In genomic region chr10:8050561-8051108, GRCh38 we compare ENCODE assay signal across 1 cellular context.
TF ChIP-seq lines count a peak whose summit lies in the region.

No MANE protein-coding gene starts in this region.

TF ChIP-seq in HepG2, 621 proteins besides CTCF, POLR2A, EP300 and RAD21 (continued from another document):
- TF ChIP-seq UBTF (CRISPR knock-in tag; IDR thresholded peaks at IDR 0.05) (peak; percentile 84), ZNF264 (CRISPR knock-in tag; IDR thresholded peaks at IDR 0.05) (peak; percentile 89), KDM4B (CRISPR knock-in tag; IDR thresholded peaks at IDR 0.05) (0 out of 2 replicates have a peak, but pooled peaks have one; percentile 24), PHF21A (CRISPR knock-in tag; IDR thresholded peaks at IDR 0.05) (peak; percentile 88), ZBED4 (CRISPR knock-in tag; IDR thresholded peaks at IDR 0.05; ENCODE audit: borderline replicate concordance) (peak; percentile 75; the same call in 1 of the 2 replicates), BCL3 (CRISPR knock-in tag; IDR thresholded peaks at IDR 0.05) (0 out of 2 replicates have a peak, but pooled peaks have one; percentile 24), CBFB (CRISPR knock-in tag; IDR thresholded peaks at IDR 0.05) (peak; percentile 89), SALL1 (CRISPR knock-in tag; IDR thresholded peaks at IDR 0.05) (peak; percentile 69; the same call in 1 of the 2 replicates), HHEX (CRISPR knock-in tag; IDR thresholded peaks at IDR 0.05) (peak; percentile 73), ZNF317 (CRISPR knock-in tag; IDR thresholded peaks at IDR 0.05) (peak; percentile 33; the same call in 1 of the 2 replicates), DDIT3 (CRISPR knock-in tag; IDR thresholded peaks at IDR 0.05) (no peak), FOXA3 (CRISPR knock-in tag; IDR thresholded peaks at IDR 0.05) (peak; percentile 86), ZNF24 (IDR thresholded peaks at IDR 0.05) (no peak), ZUFSP (CRISPR knock-in tag; IDR thresholded peaks at IDR 0.05; ENCODE audit: borderline replicate concordance) (no peak), MIXL1 (CRISPR knock-in tag; IDR thresholded peaks at IDR 0.05) (0 out of 2 replicates have a peak, but pooled peaks have one; percentile 13), GABPB1 (CRISPR knock-in tag; IDR thresholded peaks at IDR 0.05) (peak; percentile 59; the same call in 1 of the 2 replicates), ZNF788 (CRISPR knock-in tag; IDR thresholded peaks at IDR 0.05; ENCODE audit: borderline replicate concordance) (peak; percentile 67; the same call in 1 of the 2 replicates), SIX1 (CRISPR knock-in tag; IDR thresholded peaks at IDR 0.05; ENCODE audit: borderline replicate concordance) (peak; percentile 75), NR2F1 (CRISPR knock-in tag; IDR thresholded peaks at IDR 0.05) (0 out of 4 replicates have a peak, but pooled peaks of 1 of the 2 experiments have one; percentile 27), ARNTL (CRISPR knock-in tag; IDR thresholded peaks at IDR 0.05) (peak; percentile 43; the same call in 1 of the 2 replicates), HNF4A (CRISPR knock-in tag; IDR thresholded peaks at IDR 0.05) (peak; percentile 90)
- TF ChIP-seq, protein P1, sequence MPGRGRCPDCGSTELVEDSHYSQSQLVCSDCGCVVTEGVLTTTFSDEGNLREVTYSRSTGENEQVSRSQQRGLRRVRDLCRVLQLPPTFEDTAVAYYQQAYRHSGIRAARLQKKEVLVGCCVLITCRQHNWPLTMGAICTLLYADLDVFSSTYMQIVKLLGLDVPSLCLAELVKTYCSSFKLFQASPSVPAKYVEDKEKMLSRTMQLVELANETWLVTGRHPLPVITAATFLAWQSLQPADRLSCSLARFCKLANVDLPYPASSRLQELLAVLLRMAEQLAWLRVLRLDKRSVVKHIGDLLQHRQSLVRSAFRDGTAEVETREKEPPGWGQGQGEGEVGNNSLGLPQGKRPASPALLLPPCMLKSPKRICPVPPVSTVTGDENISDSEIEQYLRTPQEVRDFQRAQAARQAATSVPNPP (CRISPR knock-in tag; IDR thresholded peaks at IDR 0.05), result peak; percentile 65; the same call in 1 of the 2 replicates
- TF ChIP-seq, protein P2, sequence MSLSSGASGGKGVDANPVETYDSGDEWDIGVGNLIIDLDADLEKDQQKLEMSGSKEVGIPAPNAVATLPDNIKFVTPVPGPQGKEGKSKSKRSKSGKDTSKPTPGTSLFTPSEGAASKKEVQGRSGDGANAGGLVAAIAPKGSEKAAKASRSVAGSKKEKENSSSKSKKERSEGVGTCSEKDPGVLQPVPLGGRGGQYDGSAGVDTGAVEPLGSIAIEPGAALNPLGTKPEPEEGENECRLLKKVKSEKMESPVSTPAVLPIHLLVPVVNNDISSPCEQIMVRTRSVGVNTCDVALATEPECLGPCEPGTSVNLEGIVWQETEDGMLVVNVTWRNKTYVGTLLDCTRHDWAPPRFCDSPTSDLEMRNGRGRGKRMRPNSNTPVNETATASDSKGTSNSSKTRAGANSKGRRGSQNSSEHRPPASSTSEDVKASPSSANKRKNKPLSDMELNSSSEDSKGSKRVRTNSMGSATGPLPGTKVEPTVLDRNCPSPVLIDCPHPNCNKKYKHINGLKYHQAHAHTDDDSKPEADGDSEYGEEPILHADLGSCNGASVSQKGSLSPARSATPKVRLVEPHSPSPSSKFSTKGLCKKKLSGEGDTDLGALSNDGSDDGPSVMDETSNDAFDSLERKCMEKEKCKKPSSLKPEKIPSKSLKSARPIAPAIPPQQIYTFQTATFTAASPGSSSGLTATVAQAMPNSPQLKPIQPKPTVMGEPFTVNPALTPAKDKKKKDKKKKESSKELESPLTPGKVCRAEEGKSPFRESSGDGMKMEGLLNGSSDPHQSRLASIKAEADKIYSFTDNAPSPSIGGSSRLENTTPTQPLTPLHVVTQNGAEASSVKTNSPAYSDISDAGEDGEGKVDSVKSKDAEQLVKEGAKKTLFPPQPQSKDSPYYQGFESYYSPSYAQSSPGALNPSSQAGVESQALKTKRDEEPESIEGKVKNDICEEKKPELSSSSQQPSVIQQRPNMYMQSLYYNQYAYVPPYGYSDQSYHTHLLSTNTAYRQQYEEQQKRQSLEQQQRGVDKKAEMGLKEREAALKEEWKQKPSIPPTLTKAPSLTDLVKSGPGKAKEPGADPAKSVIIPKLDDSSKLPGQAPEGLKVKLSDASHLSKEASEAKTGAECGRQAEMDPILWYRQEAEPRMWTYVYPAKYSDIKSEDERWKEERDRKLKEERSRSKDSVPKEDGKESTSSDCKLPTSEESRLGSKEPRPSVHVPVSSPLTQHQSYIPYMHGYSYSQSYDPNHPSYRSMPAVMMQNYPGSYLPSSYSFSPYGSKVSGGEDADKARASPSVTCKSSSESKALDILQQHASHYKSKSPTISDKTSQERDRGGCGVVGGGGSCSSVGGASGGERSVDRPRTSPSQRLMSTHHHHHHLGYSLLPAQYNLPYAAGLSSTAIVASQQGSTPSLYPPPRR (CRISPR knock-in tag; IDR thresholded peaks at IDR 0.05; ENCODE audit: borderline replicate concordance), result peak; percentile 95
- TF ChIP-seq, protein P3, sequence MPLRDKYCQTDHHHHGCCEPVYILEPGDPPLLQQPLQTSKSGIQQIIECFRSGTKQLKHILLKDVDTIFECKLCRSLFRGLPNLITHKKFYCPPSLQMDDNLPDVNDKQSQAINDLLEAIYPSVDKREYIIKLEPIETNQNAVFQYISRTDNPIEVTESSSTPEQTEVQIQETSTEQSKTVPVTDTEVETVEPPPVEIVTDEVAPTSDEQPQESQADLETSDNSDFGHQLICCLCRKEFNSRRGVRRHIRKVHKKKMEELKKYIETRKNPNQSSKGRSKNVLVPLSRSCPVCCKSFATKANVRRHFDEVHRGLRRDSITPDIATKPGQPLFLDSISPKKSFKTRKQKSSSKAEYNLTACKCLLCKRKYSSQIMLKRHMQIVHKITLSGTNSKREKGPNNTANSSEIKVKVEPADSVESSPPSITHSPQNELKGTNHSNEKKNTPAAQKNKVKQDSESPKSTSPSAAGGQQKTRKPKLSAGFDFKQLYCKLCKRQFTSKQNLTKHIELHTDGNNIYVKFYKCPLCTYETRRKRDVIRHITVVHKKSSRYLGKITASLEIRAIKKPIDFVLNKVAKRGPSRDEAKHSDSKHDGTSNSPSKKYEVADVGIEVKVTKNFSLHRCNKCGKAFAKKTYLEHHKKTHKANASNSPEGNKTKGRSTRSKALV (CRISPR knock-in tag; IDR thresholded peaks at IDR 0.05), result peak; percentile 96
- TF ChIP-seq, protein P4, sequence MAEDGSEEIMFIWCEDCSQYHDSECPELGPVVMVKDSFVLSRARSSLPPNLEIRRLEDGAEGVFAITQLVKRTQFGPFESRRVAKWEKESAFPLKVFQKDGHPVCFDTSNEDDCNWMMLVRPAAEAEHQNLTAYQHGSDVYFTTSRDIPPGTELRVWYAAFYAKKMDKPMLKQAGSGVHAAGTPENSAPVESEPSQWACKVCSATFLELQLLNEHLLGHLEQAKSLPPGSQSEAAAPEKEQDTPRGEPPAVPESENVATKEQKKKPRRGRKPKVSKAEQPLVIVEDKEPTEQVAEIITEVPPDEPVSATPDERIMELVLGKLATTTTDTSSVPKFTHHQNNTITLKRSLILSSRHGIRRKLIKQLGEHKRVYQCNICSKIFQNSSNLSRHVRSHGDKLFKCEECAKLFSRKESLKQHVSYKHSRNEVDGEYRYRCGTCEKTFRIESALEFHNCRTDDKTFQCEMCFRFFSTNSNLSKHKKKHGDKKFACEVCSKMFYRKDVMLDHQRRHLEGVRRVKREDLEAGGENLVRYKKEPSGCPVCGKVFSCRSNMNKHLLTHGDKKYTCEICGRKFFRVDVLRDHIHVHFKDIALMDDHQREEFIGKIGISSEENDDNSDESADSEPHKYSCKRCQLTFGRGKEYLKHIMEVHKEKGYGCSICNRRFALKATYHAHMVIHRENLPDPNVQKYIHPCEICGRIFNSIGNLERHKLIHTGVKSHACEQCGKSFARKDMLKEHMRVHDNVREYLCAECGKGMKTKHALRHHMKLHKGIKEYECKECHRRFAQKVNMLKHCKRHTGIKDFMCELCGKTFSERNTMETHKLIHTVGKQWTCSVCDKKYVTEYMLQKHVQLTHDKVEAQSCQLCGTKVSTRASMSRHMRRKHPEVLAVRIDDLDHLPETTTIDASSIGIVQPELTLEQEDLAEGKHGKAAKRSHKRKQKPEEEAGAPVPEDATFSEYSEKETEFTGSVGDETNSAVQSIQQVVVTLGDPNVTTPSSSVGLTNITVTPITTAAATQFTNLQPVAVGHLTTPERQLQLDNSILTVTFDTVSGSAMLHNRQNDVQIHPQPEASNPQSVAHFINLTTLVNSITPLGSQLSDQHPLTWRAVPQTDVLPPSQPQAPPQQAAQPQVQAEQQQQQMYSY (CRISPR knock-in tag; IDR thresholded peaks at IDR 0.05), result peak; percentile 41; the same call in 1 of the 2 replicates
- TF ChIP-seq, protein P5, sequence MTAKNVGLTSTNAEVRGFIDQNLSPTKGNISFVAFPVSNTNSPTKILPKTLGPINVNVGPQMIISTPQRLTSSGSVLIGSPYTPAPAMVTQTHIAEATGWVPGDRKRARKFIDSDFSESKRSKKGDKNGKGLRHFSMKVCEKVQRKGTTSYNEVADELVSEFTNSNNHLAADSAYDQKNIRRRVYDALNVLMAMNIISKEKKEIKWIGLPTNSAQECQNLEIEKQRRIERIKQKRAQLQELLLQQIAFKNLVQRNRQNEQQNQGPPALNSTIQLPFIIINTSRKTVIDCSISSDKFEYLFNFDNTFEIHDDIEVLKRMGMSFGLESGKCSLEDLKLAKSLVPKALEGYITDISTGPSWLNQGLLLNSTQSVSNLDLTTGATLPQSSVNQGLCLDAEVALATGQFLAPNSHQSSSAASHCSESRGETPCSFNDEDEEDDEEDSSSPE (CRISPR knock-in tag; IDR thresholded peaks at IDR 0.05), result peak; percentile 89
